In the genomic region with DNA sequence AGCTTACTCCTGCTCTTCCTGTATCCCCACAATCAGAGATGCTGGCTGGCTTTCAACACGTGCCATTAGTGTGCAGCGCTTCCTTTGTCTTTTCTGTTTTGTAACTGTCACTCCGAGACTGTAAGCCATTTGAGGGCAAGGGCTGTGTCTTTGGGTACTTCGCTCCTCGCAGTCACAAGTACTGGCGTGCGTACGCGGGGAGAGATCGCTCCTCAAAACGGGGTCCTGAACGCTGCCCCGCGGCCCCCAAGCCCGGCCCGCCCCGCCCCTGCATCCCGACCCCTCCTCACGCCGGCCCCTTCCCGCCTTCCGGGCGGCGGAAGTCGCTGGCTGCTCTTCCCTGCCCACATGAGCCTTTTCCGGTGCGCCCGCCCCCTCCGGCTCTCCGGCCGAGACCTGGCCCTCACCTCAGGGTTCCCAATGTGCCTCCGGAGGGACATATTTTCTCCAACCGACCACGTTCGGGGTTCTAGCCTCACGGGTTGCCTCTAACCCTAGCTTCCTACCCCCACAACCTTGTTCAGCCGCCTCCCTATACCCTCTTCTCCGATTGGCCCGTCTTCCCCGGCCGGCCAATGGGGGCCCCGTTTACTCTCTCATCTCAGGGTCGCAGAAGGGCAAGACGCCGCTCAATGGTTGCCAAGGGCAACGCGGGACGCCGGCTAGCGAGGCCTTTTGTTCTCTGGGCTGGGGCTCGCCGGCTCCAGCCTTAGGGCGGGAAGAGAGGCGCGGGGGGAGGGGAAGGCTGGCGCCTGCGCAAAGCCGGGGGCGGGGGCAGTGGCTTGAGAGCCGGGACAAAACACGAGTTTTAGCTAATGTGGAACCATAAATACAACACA, we compare ENCODE assay signal across 1 cellular context.
TF ChIP-seq lines count a peak whose summit lies in the region.

Gene CEP41 (minus strand): TSS at position 490 of the 839 bp plus-strand sequence. CDS start 50 bp downstream, at position 440.

TF ChIP-seq in GM23338, 12 proteins besides CTCF, POLR2A, EP300 and RAD21 (continued from another document):
- TF ChIP-seq, protein P1, sequence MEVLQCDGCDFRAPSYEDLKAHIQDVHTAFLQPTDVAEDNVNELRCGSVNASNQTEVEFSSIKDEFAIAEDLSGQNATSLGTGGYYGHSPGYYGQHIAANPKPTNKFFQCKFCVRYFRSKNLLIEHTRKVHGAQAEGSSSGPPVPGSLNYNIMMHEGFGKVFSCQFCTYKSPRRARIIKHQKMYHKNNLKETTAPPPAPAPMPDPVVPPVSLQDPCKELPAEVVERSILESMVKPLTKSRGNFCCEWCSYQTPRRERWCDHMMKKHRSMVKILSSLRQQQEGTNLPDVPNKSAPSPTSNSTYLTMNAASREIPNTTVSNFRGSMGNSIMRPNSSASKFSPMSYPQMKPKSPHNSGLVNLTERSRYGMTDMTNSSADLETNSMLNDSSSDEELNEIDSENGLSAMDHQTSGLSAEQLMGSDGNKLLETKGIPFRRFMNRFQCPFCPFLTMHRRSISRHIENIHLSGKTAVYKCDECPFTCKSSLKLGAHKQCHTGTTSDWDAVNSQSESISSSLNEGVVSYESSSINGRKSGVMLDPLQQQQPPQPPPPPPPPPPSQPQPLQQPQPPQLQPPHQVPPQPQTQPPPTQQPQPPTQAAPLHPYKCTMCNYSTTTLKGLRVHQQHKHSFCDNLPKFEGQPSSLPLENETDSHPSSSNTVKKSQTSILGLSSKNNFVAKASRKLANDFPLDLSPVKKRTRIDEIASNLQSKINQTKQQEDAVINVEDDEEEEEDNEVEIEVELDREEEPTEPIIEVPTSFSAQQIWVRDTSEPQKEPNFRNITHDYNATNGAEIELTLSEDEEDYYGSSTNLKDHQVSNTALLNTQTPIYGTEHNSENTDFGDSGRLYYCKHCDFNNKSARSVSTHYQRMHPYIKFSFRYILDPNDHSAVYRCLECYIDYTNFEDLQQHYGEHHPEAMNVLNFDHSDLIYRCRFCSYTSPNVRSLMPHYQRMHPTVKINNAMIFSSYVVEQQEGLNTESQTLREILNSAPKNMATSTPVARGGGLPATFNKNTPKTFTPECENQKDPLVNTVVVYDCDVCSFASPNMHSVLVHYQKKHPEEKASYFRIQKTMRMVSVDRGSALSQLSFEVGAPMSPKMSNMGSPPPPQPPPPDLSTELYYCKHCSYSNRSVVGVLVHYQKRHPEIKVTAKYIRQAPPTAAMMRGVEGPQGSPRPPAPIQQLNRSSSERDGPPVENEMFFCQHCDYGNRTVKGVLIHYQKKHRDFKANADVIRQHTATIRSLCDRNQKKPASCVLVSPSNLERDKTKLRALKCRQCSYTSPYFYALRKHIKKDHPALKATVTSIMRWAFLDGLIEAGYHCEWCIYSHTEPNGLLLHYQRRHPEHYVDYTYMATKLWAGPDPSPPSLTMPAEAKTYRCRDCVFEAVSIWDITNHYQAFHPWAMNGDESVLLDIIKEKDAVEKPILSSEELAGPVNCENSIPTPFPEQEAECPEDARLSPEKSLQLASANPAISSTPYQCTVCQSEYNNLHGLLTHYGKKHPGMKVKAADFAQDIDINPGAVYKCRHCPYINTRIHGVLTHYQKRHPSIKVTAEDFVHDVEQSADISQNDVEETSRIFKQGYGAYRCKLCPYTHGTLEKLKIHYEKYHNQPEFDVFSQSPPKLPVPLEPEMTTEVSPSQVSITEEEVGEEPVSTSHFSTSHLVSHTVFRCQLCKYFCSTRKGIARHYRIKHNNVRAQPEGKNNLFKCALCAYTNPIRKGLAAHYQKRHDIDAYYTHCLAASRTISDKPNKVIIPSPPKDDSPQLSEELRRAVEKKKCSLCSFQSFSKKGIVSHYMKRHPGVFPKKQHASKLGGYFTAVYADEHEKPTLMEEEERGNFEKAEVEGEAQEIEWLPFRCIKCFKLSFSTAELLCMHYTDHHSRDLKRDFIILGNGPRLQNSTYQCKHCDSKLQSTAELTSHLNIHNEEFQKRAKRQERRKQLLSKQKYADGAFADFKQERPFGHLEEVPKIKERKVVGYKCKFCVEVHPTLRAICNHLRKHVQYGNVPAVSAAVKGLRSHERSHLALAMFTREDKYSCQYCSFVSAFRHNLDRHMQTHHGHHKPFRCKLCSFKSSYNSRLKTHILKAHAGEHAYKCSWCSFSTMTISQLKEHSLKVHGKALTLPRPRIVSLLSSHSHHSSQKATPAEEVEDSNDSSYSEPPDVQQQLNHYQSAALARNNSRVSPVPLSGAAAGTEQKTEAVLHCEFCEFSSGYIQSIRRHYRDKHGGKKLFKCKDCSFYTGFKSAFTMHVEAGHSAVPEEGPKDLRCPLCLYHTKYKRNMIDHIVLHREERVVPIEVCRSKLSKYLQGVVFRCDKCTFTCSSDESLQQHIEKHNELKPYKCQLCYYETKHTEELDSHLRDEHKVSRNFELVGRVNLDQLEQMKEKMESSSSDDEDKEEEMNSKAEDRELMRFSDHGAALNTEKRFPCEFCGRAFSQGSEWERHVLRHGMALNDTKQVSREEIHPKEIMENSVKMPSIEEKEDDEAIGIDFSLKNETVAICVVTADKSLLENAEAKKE (CRISPR knock-in tag; IDR thresholded peaks at IDR 0.05): no peak
- TF ChIP-seq ZNF114 (CRISPR knock-in tag; IDR thresholded peaks at IDR 0.05) (no peak), NANOG (IDR thresholded peaks at IDR 0.05; ENCODE audit: borderline replicate concordance) (no peak), EZH2 (IDR thresholded peaks at IDR 0.05; ENCODE audit: low read depth, unreplicated experiment) (no peak), ZNF331 (CRISPR knock-in tag; IDR thresholded peaks at IDR 0.05; ENCODE audit: low read depth) (no peak), POLR2AphosphoS5 (IDR thresholded peaks at IDR 0.05; ENCODE audit: low read depth) (peak; percentile 58; the same call in 1 of the 2 replicates)
- TF ChIP-seq, protein P2, sequence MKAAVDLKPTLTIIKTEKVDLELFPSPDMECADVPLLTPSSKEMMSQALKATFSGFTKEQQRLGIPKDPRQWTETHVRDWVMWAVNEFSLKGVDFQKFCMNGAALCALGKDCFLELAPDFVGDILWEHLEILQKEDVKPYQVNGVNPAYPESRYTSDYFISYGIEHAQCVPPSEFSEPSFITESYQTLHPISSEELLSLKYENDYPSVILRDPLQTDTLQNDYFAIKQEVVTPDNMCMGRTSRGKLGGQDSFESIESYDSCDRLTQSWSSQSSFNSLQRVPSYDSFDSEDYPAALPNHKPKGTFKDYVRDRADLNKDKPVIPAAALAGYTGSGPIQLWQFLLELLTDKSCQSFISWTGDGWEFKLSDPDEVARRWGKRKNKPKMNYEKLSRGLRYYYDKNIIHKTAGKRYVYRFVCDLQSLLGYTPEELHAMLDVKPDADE (IDR thresholded peaks at IDR 0.05): peak; percentile 41; the same call in 1 of the 2 replicates
